Comparison of ENCODE assay signal across 1 cellular context in the genomic region with DNA sequence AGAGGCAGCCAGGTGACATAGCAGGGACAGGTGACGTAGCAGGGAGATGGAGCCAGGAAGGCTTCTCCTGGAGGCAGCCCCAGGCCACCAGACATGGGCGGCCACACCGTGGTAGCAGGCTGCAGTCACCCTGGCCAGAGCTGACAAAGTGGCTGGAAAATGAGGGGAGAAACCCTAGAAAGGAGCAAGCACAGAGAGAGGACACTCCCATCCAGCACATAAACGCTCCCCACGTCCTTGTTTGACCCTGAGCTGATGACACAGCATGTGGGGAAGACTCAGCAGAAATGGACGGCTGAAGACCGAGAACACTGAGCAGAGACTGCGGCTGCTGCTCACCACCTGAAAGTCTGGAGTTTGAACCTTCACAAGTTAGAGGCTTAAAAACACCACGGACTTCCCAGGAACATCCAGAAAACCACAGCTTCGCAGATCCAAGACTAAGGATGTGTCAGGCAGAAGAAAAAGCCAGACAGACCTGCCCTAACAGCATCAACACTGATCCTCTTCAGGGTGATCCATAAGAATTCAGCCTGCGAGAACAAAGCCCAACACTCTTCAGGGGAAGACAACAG.
TF ChIP-seq lines count a peak whose summit lies in the region.

No MANE protein-coding gene starts in this region.

TF ChIP-seq in K562, 482 proteins besides CTCF, POLR2A, EP300 and RAD21 (continued from another document and continues in another):
- peak; percentile 75 for TF ChIP-seq L3MBTL2 (IDR thresholded peaks at IDR 0.05)
- TF ChIP-seq TARDBP (IDR thresholded peaks at IDR 0.05): no peak
- TF ChIP-seq MCM2 (IDR thresholded peaks at IDR 0.05; ENCODE audit: low read depth): no peak
- peak; percentile 36 for TF ChIP-seq TAF1 (IDR thresholded peaks at IDR 0.05; ENCODE audit: control insufficient read depth, extremely low read depth, insufficient read depth, low read length, severe bottlenecking)
- TF ChIP-seq KLF1 (tag; IDR thresholded peaks at IDR 0.05): 0 out of 2 replicates have a peak, but pooled peaks have one; percentile 8
- 0 out of 2 replicates have a peak, but pooled peaks have one; percentile 57 for TF ChIP-seq ZEB2 (IDR thresholded peaks at IDR 0.05)
- TF ChIP-seq, protein P1, sequence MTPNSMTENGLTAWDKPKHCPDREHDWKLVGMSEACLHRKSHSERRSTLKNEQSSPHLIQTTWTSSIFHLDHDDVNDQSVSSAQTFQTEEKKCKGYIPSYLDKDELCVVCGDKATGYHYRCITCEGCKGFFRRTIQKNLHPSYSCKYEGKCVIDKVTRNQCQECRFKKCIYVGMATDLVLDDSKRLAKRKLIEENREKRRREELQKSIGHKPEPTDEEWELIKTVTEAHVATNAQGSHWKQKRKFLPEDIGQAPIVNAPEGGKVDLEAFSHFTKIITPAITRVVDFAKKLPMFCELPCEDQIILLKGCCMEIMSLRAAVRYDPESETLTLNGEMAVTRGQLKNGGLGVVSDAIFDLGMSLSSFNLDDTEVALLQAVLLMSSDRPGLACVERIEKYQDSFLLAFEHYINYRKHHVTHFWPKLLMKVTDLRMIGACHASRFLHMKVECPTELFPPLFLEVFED (CRISPR knock-in tag; conservative IDR thresholded peaks at IDR 0.05): 0 out of 2 replicates have a peak, but pooled peaks have one; percentile 7
- TF ChIP-seq, protein P2, sequence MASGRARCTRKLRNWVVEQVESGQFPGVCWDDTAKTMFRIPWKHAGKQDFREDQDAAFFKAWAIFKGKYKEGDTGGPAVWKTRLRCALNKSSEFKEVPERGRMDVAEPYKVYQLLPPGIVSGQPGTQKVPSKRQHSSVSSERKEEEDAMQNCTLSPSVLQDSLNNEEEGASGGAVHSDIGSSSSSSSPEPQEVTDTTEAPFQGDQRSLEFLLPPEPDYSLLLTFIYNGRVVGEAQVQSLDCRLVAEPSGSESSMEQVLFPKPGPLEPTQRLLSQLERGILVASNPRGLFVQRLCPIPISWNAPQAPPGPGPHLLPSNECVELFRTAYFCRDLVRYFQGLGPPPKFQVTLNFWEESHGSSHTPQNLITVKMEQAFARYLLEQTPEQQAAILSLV (tag; IDR thresholded peaks at IDR 0.05): no peak
- TF ChIP-seq ZNF146 (CRISPR knock-in tag; IDR thresholded peaks at IDR 0.05; ENCODE audit: unreplicated experiment): no peak
- peak; percentile 61; the same call in 1 of the 2 replicates for TF ChIP-seq CTBP1 (IDR thresholded peaks at IDR 0.05; ENCODE audit: borderline replicate concordance)
- peak; percentile 52; the same call in 1 of the 2 replicates for TF ChIP-seq MTA3 (IDR thresholded peaks at IDR 0.05; ENCODE audit: borderline replicate concordance)
- no peak for TF ChIP-seq CREBBP (IDR thresholded peaks at IDR 0.05; ENCODE audit: low read depth, low read length)
- TF ChIP-seq MBD2 (IDR thresholded peaks at IDR 0.05; ENCODE audit: borderline replicate concordance, low read depth): 0 out of 2 replicates have a peak, but pooled peaks have one; percentile 45
- 0 out of 2 replicates have a peak, but pooled peaks have one; percentile 75 for TF ChIP-seq ZNF197 (CRISPR knock-in tag; IDR thresholded peaks at IDR 0.05; ENCODE audit: low read depth)
- TF ChIP-seq KAT8 (IDR thresholded peaks at IDR 0.05; ENCODE audit: low read depth): no peak
- TF ChIP-seq JUN (IDR thresholded peaks at IDR 0.05; ENCODE audit: borderline replicate concordance, low read depth, low read length): 0 out of 2 replicates have a peak, but pooled peaks have one; percentile 42
- TF ChIP-seq JUN (CRISPR knock-in tag; IDR thresholded peaks at IDR 0.05; ENCODE audit: borderline replicate concordance): no peak
- peak; percentile 46; the same call in 1 of the 2 replicates for TF ChIP-seq CXXC5 (CRISPR knock-in tag; IDR thresholded peaks at IDR 0.05)
- 0 out of 2 replicates have a peak, but pooled peaks have one; percentile 77 for TF ChIP-seq PHB (CRISPR knock-in tag; IDR thresholded peaks at IDR 0.05)
- TF ChIP-seq MEF2D (tag; conservative IDR thresholded peaks at IDR 0.05; ENCODE audit: low read depth): peak; percentile 39; the same call in 1 of the 2 replicates
- no peak for TF ChIP-seq HDAC6 (IDR thresholded peaks at IDR 0.05; ENCODE audit: low read depth, low read length)
- no peak for TF ChIP-seq RFX7 (CRISPR knock-in tag; IDR thresholded peaks at IDR 0.05)
- TF ChIP-seq DPF2 (IDR thresholded peaks at IDR 0.05): peak; percentile 73
- TF ChIP-seq NBN (IDR thresholded peaks at IDR 0.05; ENCODE audit: low read depth): peak; percentile 61; the same call in 1 of the 2 replicates
- peak in 1 of 2 experiments; percentile 9; a peak in 1 of 4 replicates for TF ChIP-seq NONO (IDR thresholded peaks at IDR 0.05; ENCODE audit: low read depth in 2 of 2, low read length in 1 of 2)
- peak; percentile 70 for TF ChIP-seq ARID1B (IDR thresholded peaks at IDR 0.05)
- TF ChIP-seq, protein P3, sequence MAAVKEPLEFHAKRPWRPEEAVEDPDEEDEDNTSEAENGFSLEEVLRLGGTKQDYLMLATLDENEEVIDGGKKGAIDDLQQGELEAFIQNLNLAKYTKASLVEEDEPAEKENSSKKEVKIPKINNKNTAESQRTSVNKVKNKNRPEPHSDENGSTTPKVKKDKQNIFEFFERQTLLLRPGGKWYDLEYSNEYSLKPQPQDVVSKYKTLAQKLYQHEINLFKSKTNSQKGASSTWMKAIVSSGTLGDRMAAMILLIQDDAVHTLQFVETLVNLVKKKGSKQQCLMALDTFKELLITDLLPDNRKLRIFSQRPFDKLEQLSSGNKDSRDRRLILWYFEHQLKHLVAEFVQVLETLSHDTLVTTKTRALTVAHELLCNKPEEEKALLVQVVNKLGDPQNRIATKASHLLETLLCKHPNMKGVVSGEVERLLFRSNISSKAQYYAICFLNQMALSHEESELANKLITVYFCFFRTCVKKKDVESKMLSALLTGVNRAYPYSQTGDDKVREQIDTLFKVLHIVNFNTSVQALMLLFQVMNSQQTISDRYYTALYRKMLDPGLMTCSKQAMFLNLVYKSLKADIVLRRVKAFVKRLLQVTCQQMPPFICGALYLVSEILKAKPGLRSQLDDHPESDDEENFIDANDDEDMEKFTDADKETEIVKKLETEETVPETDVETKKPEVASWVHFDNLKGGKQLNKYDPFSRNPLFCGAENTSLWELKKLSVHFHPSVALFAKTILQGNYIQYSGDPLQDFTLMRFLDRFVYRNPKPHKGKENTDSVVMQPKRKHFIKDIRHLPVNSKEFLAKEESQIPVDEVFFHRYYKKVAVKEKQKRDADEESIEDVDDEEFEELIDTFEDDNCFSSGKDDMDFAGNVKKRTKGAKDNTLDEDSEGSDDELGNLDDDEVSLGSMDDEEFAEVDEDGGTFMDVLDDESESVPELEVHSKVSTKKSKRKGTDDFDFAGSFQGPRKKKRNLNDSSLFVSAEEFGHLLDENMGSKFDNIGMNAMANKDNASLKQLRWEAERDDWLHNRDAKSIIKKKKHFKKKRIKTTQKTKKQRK (IDR thresholded peaks at IDR 0.05; ENCODE audit: borderline replicate concordance, low read depth, low read length): no peak
- 0 out of 2 replicates have a peak, but pooled peaks have one; percentile 14 for TF ChIP-seq ZNF41 (CRISPR knock-in tag; conservative IDR thresholded peaks at IDR 0.05)
- TF ChIP-seq TAF9B (IDR thresholded peaks at IDR 0.05; ENCODE audit: partially characterized antibody): peak; percentile 33
- peak in 1 of 2 experiments; percentile 60; a peak in 2 of 4 replicates for TF ChIP-seq RCOR1 (IDR thresholded peaks at IDR 0.05; ENCODE audit: borderline replicate concordance in 1 of 2, low read depth in 2 of 2, low read length in 2 of 2)
- TF ChIP-seq, protein P4, sequence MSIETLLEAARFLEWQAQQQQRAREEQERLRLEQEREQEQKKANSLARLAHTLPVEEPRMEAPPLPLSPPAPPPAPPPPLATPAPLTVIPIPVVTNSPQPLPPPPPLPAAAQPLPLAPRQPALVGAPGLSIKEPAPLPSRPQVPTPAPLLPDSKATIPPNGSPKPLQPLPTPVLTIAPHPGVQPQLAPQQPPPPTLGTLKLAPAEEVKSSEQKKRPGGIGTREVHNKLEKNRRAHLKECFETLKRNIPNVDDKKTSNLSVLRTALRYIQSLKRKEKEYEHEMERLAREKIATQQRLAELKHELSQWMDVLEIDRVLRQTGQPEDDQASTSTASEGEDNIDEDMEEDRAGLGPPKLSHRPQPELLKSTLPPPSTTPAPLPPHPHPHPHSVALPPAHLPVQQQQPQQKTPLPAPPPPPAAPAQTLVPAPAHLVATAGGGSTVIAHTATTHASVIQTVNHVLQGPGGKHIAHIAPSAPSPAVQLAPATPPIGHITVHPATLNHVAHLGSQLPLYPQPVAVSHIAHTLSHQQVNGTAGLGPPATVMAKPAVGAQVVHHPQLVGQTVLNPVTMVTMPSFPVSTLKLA (conservative IDR thresholded peaks at IDR 0.05): peak in 1 of 2 experiments; percentile 41; a peak in 1 of 4 replicates
- peak; percentile 55; the same call in 1 of the 2 replicates for TF ChIP-seq ZNF644 (tag; IDR thresholded peaks at IDR 0.05; ENCODE audit: low read depth)
- no peak for TF ChIP-seq RAD51 (IDR thresholded peaks at IDR 0.05; ENCODE audit: borderline replicate concordance, low read depth)
- no peak for TF ChIP-seq KLF6 (CRISPR knock-in tag; IDR thresholded peaks at IDR 0.05; ENCODE audit: borderline replicate concordance)
- TF ChIP-seq EP400 (IDR thresholded peaks at IDR 0.05): peak; percentile 77
- TF ChIP-seq RBM14 (IDR thresholded peaks at IDR 0.05; ENCODE audit: borderline replicate concordance, insufficient read depth, low read depth, low read length): no peak
- TF ChIP-seq, protein P5, sequence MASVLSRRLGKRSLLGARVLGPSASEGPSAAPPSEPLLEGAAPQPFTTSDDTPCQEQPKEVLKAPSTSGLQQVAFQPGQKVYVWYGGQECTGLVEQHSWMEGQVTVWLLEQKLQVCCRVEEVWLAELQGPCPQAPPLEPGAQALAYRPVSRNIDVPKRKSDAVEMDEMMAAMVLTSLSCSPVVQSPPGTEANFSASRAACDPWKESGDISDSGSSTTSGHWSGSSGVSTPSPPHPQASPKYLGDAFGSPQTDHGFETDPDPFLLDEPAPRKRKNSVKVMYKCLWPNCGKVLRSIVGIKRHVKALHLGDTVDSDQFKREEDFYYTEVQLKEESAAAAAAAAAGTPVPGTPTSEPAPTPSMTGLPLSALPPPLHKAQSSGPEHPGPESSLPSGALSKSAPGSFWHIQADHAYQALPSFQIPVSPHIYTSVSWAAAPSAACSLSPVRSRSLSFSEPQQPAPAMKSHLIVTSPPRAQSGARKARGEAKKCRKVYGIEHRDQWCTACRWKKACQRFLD (CRISPR knock-in tag; IDR thresholded peaks at IDR 0.05): peak; percentile 73
- TF ChIP-seq, protein P6, sequence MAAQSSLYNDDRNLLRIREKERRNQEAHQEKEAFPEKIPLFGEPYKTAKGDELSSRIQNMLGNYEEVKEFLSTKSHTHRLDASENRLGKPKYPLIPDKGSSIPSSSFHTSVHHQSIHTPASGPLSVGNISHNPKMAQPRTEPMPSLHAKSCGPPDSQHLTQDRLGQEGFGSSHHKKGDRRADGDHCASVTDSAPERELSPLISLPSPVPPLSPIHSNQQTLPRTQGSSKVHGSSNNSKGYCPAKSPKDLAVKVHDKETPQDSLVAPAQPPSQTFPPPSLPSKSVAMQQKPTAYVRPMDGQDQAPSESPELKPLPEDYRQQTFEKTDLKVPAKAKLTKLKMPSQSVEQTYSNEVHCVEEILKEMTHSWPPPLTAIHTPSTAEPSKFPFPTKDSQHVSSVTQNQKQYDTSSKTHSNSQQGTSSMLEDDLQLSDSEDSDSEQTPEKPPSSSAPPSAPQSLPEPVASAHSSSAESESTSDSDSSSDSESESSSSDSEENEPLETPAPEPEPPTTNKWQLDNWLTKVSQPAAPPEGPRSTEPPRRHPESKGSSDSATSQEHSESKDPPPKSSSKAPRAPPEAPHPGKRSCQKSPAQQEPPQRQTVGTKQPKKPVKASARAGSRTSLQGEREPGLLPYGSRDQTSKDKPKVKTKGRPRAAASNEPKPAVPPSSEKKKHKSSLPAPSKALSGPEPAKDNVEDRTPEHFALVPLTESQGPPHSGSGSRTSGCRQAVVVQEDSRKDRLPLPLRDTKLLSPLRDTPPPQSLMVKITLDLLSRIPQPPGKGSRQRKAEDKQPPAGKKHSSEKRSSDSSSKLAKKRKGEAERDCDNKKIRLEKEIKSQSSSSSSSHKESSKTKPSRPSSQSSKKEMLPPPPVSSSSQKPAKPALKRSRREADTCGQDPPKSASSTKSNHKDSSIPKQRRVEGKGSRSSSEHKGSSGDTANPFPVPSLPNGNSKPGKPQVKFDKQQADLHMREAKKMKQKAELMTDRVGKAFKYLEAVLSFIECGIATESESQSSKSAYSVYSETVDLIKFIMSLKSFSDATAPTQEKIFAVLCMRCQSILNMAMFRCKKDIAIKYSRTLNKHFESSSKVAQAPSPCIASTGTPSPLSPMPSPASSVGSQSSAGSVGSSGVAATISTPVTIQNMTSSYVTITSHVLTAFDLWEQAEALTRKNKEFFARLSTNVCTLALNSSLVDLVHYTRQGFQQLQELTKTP (IDR thresholded peaks at IDR 0.05; ENCODE audit: low read depth in 1 of 2, partially characterized antibody in 2 of 2): peak in 1 of 2 experiments; percentile 28
- TF ChIP-seq NFE2 (IDR thresholded peaks at IDR 0.05; ENCODE audit: low read depth): peak; percentile 97
- TF ChIP-seq MAFK (IDR thresholded peaks at IDR 0.05; ENCODE audit: low read length): peak; percentile 93
- TF ChIP-seq, protein P7, sequence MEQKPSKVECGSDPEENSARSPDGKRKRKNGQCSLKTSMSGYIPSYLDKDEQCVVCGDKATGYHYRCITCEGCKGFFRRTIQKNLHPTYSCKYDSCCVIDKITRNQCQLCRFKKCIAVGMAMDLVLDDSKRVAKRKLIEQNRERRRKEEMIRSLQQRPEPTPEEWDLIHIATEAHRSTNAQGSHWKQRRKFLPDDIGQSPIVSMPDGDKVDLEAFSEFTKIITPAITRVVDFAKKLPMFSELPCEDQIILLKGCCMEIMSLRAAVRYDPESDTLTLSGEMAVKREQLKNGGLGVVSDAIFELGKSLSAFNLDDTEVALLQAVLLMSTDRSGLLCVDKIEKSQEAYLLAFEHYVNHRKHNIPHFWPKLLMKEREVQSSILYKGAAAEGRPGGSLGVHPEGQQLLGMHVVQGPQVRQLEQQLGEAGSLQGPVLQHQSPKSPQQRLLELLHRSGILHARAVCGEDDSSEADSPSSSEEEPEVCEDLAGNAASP (IDR thresholded peaks at IDR 0.05): peak; percentile 94
